In genomic region chr12:19988918-19989317, GRCh38 we compare ENCODE assay signal across 28 cellular contexts.
DNase-seq lines count a peak whose midpoint lies in the region; ATAC-seq and TF ChIP-seq lines count a peak whose summit lies in the region.
"Had no signal": no experiment of that assay in that cellular context is flagged by ENCODE, and none has a peak within 500 bp of the region (broad histone marks: within the 10 kb centered on the region; RNA-seq: fewer than 3 reads in every experiment).

No MANE protein-coding gene starts in this region.

- no peak overlapping the region for H3K4me2 ChIP-seq in GM23338
- H3K4me2 ChIP-seq: BLaER1 had no signal

- no peak overlapping the region for H3K4me3 Mint-ChIP-seq in GM23338
- H3K4me3 Mint-ChIP-seq in chondrocyte (ENCODE audit: unreplicated experiment) = no peak overlapping the region
- H3K4me3 Mint-ChIP-seq: activated naive CD8-positive, alpha-beta T cell treated with anti-CD3 and anti-CD28 coated beads, Interleukin-2, amount 10 ng/mL, durations not matched to agents 7 days and 5 days; central memory CD8-positive, alpha-beta T cell; natural killer cell treated with Interleukin-12 subunit alpha and Interleukin-12 subunit beta and Interleukin-15 and Interleukin-18, amount 100 ng/mL, for 72 hours had no signal

- H3K27ac ChIP-seq in 22Rv1 (peak overlapping the region; percentile 19), GM23338 (ENCODE audit: low read depth) (no peak overlapping the region), rectal smooth muscle tissue (ENCODE audit: low read depth, low read length) (peak overlapping the region; percentile 38)
- H3K27ac ChIP-seq: BLaER1 had no signal

- DNase-seq in GM23338 (ENCODE audit: low spot score) (no peak), chondrocyte (ENCODE audit: low spot score) (no peak), NOMO-1 treated with DMSO at 0.1 percent for 48 hours (lab: John Stamatoyannopoulos, UW; ENCODE audit: unreplicated experiment) (no peak), HK-2 (ENCODE audit: unreplicated experiment) (no peak), SW 1271 (lab: John Stamatoyannopoulos, UW) (no peak)
- DNase-seq: ACHN; activated CD4-positive, alpha-beta T cell treated with anti-CD3 and anti-CD28 coated beads for 4 hours; activated CD8-positive, alpha-beta memory T cell treated with anti-CD3 and anti-CD28 coated beads for 24 hours; activated gamma-delta T cell; activated naive CD8-positive, alpha-beta T cell treated with anti-CD3 and anti-CD28 coated beads, Interleukin-2, amount 10 ng/mL, durations not matched to agents 7 days and 5 days; activated T-cell treated with anti-CD3 and anti-CD28 coated beads, Interleukin-2, amount 50 U/mL, for 1 hour; DMS79 treated with DMSO at 0.1 percent for 48 hours; glutamatergic neuron; HCEC 1CT; kidney; NCI-H1105 treated with DMSO at 0.1 percent for 48 hours; NCI-H2029 treated with DMSO at 0.1 percent for 48 hours; NCI-H345; OCI-M1; right cardiac atrium; stimulated activated CD4-positive, alpha-beta T cell treated with anti-CD3 and anti-CD28 coated beads, Interleukin-2, amount 100 ng/mL, for 48 hours had no signal

- no peak overlapping the region for H3K4me3 ChIP-seq in GM23338
- H3K4me3 ChIP-seq in rectal smooth muscle tissue (ENCODE audit: low read length) = no peak overlapping the region
- H3K4me3 ChIP-seq: BLaER1, K562 had no signal

- TF ChIP-seq CTCF in 22Rv1 (IDR thresholded peaks at IDR 0.05) (no peak), GM23338 (conservative IDR thresholded peaks at IDR 0.05; ENCODE audit: low read depth in 2 of 2) (no peak), chondrocyte (IDR thresholded peaks at IDR 0.05) (no peak)

- H4K20me1 ChIP-seq in GM23338 (replicated peaks; ENCODE audit: insufficient read depth) = no peaks in the 10 kb centered on the region
- H4K20me1 ChIP-seq: BLaER1 had no signal

- no peak overlapping the region for H3K9ac ChIP-seq in rectal smooth muscle tissue (ENCODE audit: low read length)
- H3K9ac ChIP-seq: BLaER1 had no signal

- no peaks in the 10 kb centered on the region for H3K4me1 Mint-ChIP-seq in GM23338
- H3K4me1 Mint-ChIP-seq in chondrocyte (ENCODE audit: low read depth) = peaks cover 37% of the 10 kb centered on the region
- H3K4me1 Mint-ChIP-seq: activated naive CD8-positive, alpha-beta T cell treated with anti-CD3 and anti-CD28 coated beads, Interleukin-2, amount 10 ng/mL, durations not matched to agents 7 days and 5 days; central memory CD8-positive, alpha-beta T cell had no signal

- H3K27me3 Mint-ChIP-seq in GM23338 (ENCODE audit: insufficient read depth, low read depth, poor library complexity) = no peaks in the 10 kb centered on the region
- no peaks in the 10 kb centered on the region for H3K27me3 Mint-ChIP-seq in chondrocyte (ENCODE audit: low read depth)
- H3K27me3 Mint-ChIP-seq: activated naive CD8-positive, alpha-beta T cell treated with anti-CD3 and anti-CD28 coated beads, Interleukin-2, amount 10 ng/mL, durations not matched to agents 7 days and 5 days had no signal

- H3K27me3 ChIP-seq in GM23338 (ENCODE audit: insufficient read depth) (no peaks in the 10 kb centered on the region), rectal smooth muscle tissue (ENCODE audit: control insufficient read depth, insufficient read depth, low read length) (no peaks in the 10 kb centered on the region)
- H3K27me3 ChIP-seq: BLaER1 had no signal

- no peaks in the 10 kb centered on the region for H3F3A ChIP-seq in GM23338 (replicated peaks; ENCODE audit: low read depth)

- ATAC-seq in GM23338 = no peak
- no peak for ATAC-seq in GM18861 (IDR thresholded peaks at IDR 0.05; ENCODE audit: unreplicated experiment)
- ATAC-seq: K562; natural killer cell treated with Interleukin-12 subunit alpha and Interleukin-12 subunit beta and Interleukin-15 and Interleukin-18, amount 100 ng/mL, for 72 hours had no signal

- H2AFZ ChIP-seq in GM23338 = peak overlapping the region; percentile 53; the same call in 1 of the 2 replicates

- H3K36me3 ChIP-seq in GM23338 (ENCODE audit: insufficient read depth) (no peaks in the 10 kb centered on the region), rectal smooth muscle tissue (ENCODE audit: control insufficient read depth, insufficient read depth, low read length) (no peaks in the 10 kb centered on the region)
- H3K36me3 ChIP-seq: BLaER1 had no signal

- no peaks in the 10 kb centered on the region for H3K79me2 ChIP-seq in GM23338 (replicated peaks; ENCODE audit: insufficient read depth)

- H3K4me1 ChIP-seq in GM23338 (ENCODE audit: insufficient read depth) (no peaks in the 10 kb centered on the region), rectal smooth muscle tissue (ENCODE audit: control insufficient read depth, insufficient read depth, low read length) (peaks cover 15% of the 10 kb centered on the region)
- H3K4me1 ChIP-seq: BLaER1 had no signal

- H3K36me3 Mint-ChIP-seq in GM23338 (ENCODE audit: low read depth) = no peaks in the 10 kb centered on the region
- no peaks in the 10 kb centered on the region for H3K36me3 Mint-ChIP-seq in chondrocyte (ENCODE audit: low read depth)
- H3K36me3 Mint-ChIP-seq: activated naive CD8-positive, alpha-beta T cell treated with anti-CD3 and anti-CD28 coated beads, Interleukin-2, amount 10 ng/mL, durations not matched to agents 7 days and 5 days; natural killer cell treated with Interleukin-12 subunit alpha and Interleukin-12 subunit beta and Interleukin-15 and Interleukin-18, amount 100 ng/mL, for 72 hours had no signal

- no peak overlapping the region for H3K27ac Mint-ChIP-seq in GM23338
- H3K27ac Mint-ChIP-seq in chondrocyte (ENCODE audit: unreplicated experiment) = peak overlapping the region; percentile 8
- H3K27ac Mint-ChIP-seq: activated naive CD8-positive, alpha-beta T cell treated with anti-CD3 and anti-CD28 coated beads, Interleukin-2, amount 10 ng/mL, durations not matched to agents 7 days and 5 days; natural killer cell treated with Interleukin-12 subunit alpha and Interleukin-12 subunit beta and Interleukin-15 and Interleukin-18, amount 100 ng/mL, for 72 hours had no signal

- peaks cover 4% of the 10 kb centered on the region; the same call in 1 of the 2 replicates for H3K9me2 ChIP-seq in GM23338 (ENCODE audit: insufficient read depth)

- H3K9me3 Mint-ChIP-seq in GM23338 = no peaks in the 10 kb centered on the region
- no peaks in the 10 kb centered on the region for H3K9me3 Mint-ChIP-seq in chondrocyte (ENCODE audit: low read depth)
- H3K9me3 Mint-ChIP-seq: activated naive CD8-positive, alpha-beta T cell treated with anti-CD3 and anti-CD28 coated beads, Interleukin-2, amount 10 ng/mL, durations not matched to agents 7 days and 5 days; central memory CD8-positive, alpha-beta T cell; natural killer cell treated with Interleukin-12 subunit alpha and Interleukin-12 subunit beta and Interleukin-15 and Interleukin-18, amount 100 ng/mL, for 72 hours had no signal

TF ChIP-seq in GM23338, 12 proteins besides CTCF, POLR2A, EP300 and RAD21 (continues in another document):
- TF ChIP-seq REST (IDR thresholded peaks at IDR 0.05; ENCODE audit: unreplicated experiment) (no peak), POLR2AphosphoS5 (IDR thresholded peaks at IDR 0.05; ENCODE audit: low read depth) (no peak)
